8 cellular contexts compared by ENCODE assay signal in genomic region chr16:67842509-67843342, GRCh38.
DNase-seq lines count a peak whose midpoint lies in the region; ATAC-seq and TF ChIP-seq lines count a peak whose summit lies in the region.

No MANE protein-coding gene starts in this region.

- peak overlapping the region; percentile 86 for H3K4me3 Mint-ChIP-seq in central memory CD8-positive, alpha-beta T cell

- TF ChIP-seq CTCF in DOHH2 (IDR thresholded peaks at IDR 0.05; ENCODE audit: low read depth, low read length, poor library complexity, severe bottlenecking): peak; percentile 54

- H3K9me2 ChIP-seq in DOHH2 (replicated peaks; ENCODE audit: control insufficient read depth, low read length): no peaks in the 10 kb centered on the region

- H3K4me2 ChIP-seq in DOHH2 (ENCODE audit: low read length): peak overlapping the region; percentile 78

- ATAC-seq in GM21526 (IDR thresholded peaks at IDR 0.05; ENCODE audit: low FRiP score, unreplicated experiment): peak; percentile 8
- ATAC-seq in central memory CD8-positive, alpha-beta T cell (replicated peaks; ENCODE audit: extremely low read depth, poor library complexity, severe bottlenecking): peak; percentile 29

- H3K9me3 Mint-ChIP-seq in central memory CD8-positive, alpha-beta T cell: no peaks in the 10 kb centered on the region

- peak overlapping the region; percentile 95 for H3K4me3 ChIP-seq in DOHH2 (ENCODE audit: low read length)

- peaks cover 12% of the 10 kb centered on the region for H3K36me3 Mint-ChIP-seq in central memory CD8-positive, alpha-beta T cell (ENCODE audit: insufficient read depth)

- H4K20me1 ChIP-seq in DOHH2 (ENCODE audit: control insufficient read depth, insufficient read depth, low read depth, low read length): peaks cover 7% of the 10 kb centered on the region

- H3K79me2 ChIP-seq in DOHH2 (ENCODE audit: control insufficient read depth, low read length): peaks cover 48% of the 10 kb centered on the region

- DNase-seq in activated CD4-positive, CD25-positive, alpha-beta regulatory T cell treated with anti-CD3 and anti-CD28 coated beads, Interleukin-2, amount 50 U/mL, for 16 hours (ENCODE audit: low read depth, low spot score): peak; percentile 23
- peak; percentile 47 to 53 for DNase-seq in central memory CD8-positive, alpha-beta T cell (ENCODE audit: low spot score in 2 of 2)
- peak; percentile 23 to 48 for DNase-seq in stimulated activated CD4-positive, alpha-beta T cell treated with anti-CD3 and anti-CD28 coated beads, Interleukin-1b, Interleukin-23, amount 100 ng/mL, for 4 hours (ENCODE audit: low read depth in 2 of 2)
- no peak for DNase-seq in COLO829 (ENCODE audit: low spot score)

- H3K36me3 ChIP-seq in DOHH2 (ENCODE audit: control insufficient read depth, low read length) (peaks cover 15% of the 10 kb centered on the region), KOPT-K1 (ENCODE audit: insufficient read depth, low read length) (peaks cover 11% of the 10 kb centered on the region)

- H3K27ac Mint-ChIP-seq in central memory CD8-positive, alpha-beta T cell (ENCODE audit: low read depth): peak overlapping the region; percentile 90

- H3K27ac ChIP-seq in DOHH2 (ENCODE audit: low read depth, low read length): peak overlapping the region; percentile 81
- peak overlapping the region; percentile 98 for H3K27ac ChIP-seq in KOPT-K1 (ENCODE audit: low read depth, low read length, poor library complexity, severe bottlenecking)
- H3K27ac ChIP-seq in layer of hippocampus (ENCODE audit: low read depth, low read length): peak overlapping the region; percentile 100

- H3K27me3 ChIP-seq in DOHH2 (ENCODE audit: control insufficient read depth, low read length) (no peaks in the 10 kb centered on the region), layer of hippocampus (ENCODE audit: control insufficient read depth, insufficient read depth, low read length) (no peaks in the 10 kb centered on the region)

- no peaks in the 10 kb centered on the region for H3K27me3 Mint-ChIP-seq in central memory CD8-positive, alpha-beta T cell

- H3K4me1 Mint-ChIP-seq in central memory CD8-positive, alpha-beta T cell: peaks cover 32% of the 10 kb centered on the region

- peaks cover 7% of the 10 kb centered on the region; the same call in 1 of the 2 replicates for H3F3A ChIP-seq in DOHH2 (ENCODE audit: control insufficient read depth, insufficient read depth)

- H3K4me1 ChIP-seq in DOHH2 (ENCODE audit: control insufficient read depth, low read length): peaks cover 37% of the 10 kb centered on the region

- H3K9me3 ChIP-seq in DOHH2 (ENCODE audit: control insufficient read depth, insufficient read depth, low read length) (no peaks in the 10 kb centered on the region), KOPT-K1 (ENCODE audit: insufficient read depth, low read length, poor library complexity, severe bottlenecking) (no peaks in the 10 kb centered on the region)
